ENCODE assay signal across 18 cellular contexts in genomic region chr2:127118038-127118437, GRCh38.
"Had no signal": no experiment of that assay in that cellular context is flagged by ENCODE, and none has a peak within 500 bp of the region (broad histone marks: within the 10 kb centered on the region; RNA-seq: fewer than 3 reads in every experiment).

No MANE protein-coding gene starts in this region.

- H3K27ac Mint-ChIP-seq: activated CD4-positive, alpha-beta T cell treated with anti-CD3 and anti-CD28 coated beads, Interleukin-2, amount 10 ng/mL, durations not matched to agents 24 days and 14 days; activated CD8-positive, alpha-beta T cell treated with anti-CD3 and anti-CD28 coated beads, Interleukin-2, amount 10 ng/mL, durations not matched to agents 7 days and 5 days; activated naive CD4-positive, alpha-beta T cell treated with anti-CD3 and anti-CD28 coated beads for 36 hours; activated naive CD8-positive, alpha-beta T cell treated with anti-CD3 and anti-CD28 coated beads, Interleukin-2, amount 10 ng/mL, durations not matched to agents 7 days and 5 days; activated T-helper 2 cell treated with anti-CD3 and anti-CD28 coated beads, Interferon-gamma antibody, Interleukin-2, Interleukin-4, amounts not matched to agents 10 μg/mL and 5 μg/mL and 100 μg/mL, durations not matched to agents 14 hours and 24 hours and 36 hours; effector memory CD8-positive, alpha-beta T cell; memory B cell; nephron progenitor cell; stimulated activated naive CD8-positive, alpha-beta T cell treated with anti-CD3 and anti-CD28 coated beads, Interleukin-15, Interleukin-2, amounts not matched to agents 100 ng/mL and 50 ng/mL, for 24 hours had no signal

- DNase-seq: activated CD4-positive, alpha-beta T cell treated with anti-CD3 and anti-CD28 coated beads, Interleukin-2, amount 10 ng/mL, durations not matched to agents 24 days and 14 days; activated naive CD4-positive, alpha-beta T cell treated with anti-CD3 and anti-CD28 coated beads for 36 hours; activated naive CD8-positive, alpha-beta T cell treated with anti-CD3 and anti-CD28 coated beads, Interleukin-2, amount 10 ng/mL, durations not matched to agents 7 days and 5 days; activated T-cell treated with anti-CD3 and anti-CD28 coated beads, Interleukin-2, amount 50 U/mL, for 4 hours; amniotic stem cell; effector memory CD8-positive, alpha-beta T cell; foreskin melanocyte; nephron progenitor cell; stimulated activated CD4-positive, alpha-beta T cell treated with anti-CD3 and anti-CD28 coated beads, Interleukin-4, amount 100 ng/mL, for 4 hours; transverse colon; uterus had no signal

- H3K4me3 Mint-ChIP-seq: activated CD4-positive, alpha-beta T cell treated with anti-CD3 and anti-CD28 coated beads, Interleukin-2, amount 10 ng/mL, durations not matched to agents 24 days and 14 days; activated CD8-positive, alpha-beta T cell treated with anti-CD3 and anti-CD28 coated beads, Interleukin-2, amount 10 ng/mL, durations not matched to agents 7 days and 5 days; activated naive CD4-positive, alpha-beta T cell treated with anti-CD3 and anti-CD28 coated beads for 36 hours; activated naive CD8-positive, alpha-beta T cell treated with anti-CD3 and anti-CD28 coated beads, Interleukin-2, amount 10 ng/mL, durations not matched to agents 7 days and 5 days; activated T-cell treated with anti-CD3 and anti-CD28 coated beads, Interleukin-2, amount 50 U/mL, for 4 hours; effector memory CD8-positive, alpha-beta T cell; memory B cell; nephron progenitor cell; stimulated activated naive CD8-positive, alpha-beta T cell treated with anti-CD3 and anti-CD28 coated beads, Interleukin-15, Interleukin-2, amounts not matched to agents 100 ng/mL and 50 ng/mL, for 24 hours had no signal

- H3K4me1 Mint-ChIP-seq: activated CD4-positive, alpha-beta T cell treated with anti-CD3 and anti-CD28 coated beads, Interleukin-2, amount 10 ng/mL, durations not matched to agents 24 days and 14 days; activated naive CD8-positive, alpha-beta T cell treated with anti-CD3 and anti-CD28 coated beads, Interleukin-2, amount 10 ng/mL, durations not matched to agents 7 days and 5 days; memory B cell; nephron progenitor cell had no signal

- H3K4me3 ChIP-seq: cardiac muscle cell, mucosa of descending colon, suprapubic skin, transverse colon, uterus had no signal

- H3K36me3 Mint-ChIP-seq: activated naive CD8-positive, alpha-beta T cell treated with anti-CD3 and anti-CD28 coated beads, Interleukin-2, amount 10 ng/mL, durations not matched to agents 7 days and 5 days had no signal

- H3K27ac ChIP-seq: cardiac muscle cell, suprapubic skin, transverse colon, uterus had no signal

- H3K9me3 Mint-ChIP-seq: activated CD4-positive, alpha-beta T cell treated with anti-CD3 and anti-CD28 coated beads, Interleukin-2, amount 10 ng/mL, durations not matched to agents 24 days and 14 days; activated naive CD4-positive, alpha-beta T cell treated with anti-CD3 and anti-CD28 coated beads for 36 hours; activated naive CD8-positive, alpha-beta T cell treated with anti-CD3 and anti-CD28 coated beads, Interleukin-2, amount 10 ng/mL, durations not matched to agents 7 days and 5 days; activated T-cell treated with anti-CD3 and anti-CD28 coated beads, Interleukin-2, amount 50 U/mL, for 4 hours; activated T-helper 2 cell treated with anti-CD3 and anti-CD28 coated beads, Interferon-gamma antibody, Interleukin-2, Interleukin-4, amounts not matched to agents 10 μg/mL and 5 μg/mL and 100 μg/mL, durations not matched to agents 14 hours and 24 hours and 36 hours; effector memory CD8-positive, alpha-beta T cell; memory B cell; stimulated activated naive CD8-positive, alpha-beta T cell treated with anti-CD3 and anti-CD28 coated beads, Interleukin-15, Interleukin-2, amounts not matched to agents 100 ng/mL and 50 ng/mL, for 24 hours had no signal
